In the genomic region with DNA sequence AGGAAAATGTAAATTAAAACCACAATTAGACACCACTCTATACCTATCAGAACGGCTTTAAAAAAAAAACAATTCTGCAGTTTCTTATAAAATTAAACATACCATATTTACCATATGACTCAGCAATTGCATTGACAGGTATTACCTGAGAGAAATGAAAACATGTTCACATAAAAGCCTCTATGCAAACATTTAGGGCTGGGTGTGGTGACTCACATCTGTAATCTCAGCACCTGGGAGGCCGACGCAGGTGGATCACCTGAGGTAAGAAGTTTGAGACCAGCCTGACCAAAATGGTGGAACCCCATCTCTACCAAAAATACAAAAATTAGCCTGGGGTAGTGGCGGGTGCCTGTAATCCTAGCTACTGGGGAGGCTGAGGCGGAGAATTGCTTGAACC, we compare ENCODE assay signal across 12 cellular contexts. TPM values are rescaled to one million over a fixed set of nuclear protein-coding genes. Genes with fewer than 3 reads are reported as not detected.
"Had no signal": no experiment of that assay in that cellular context is flagged by ENCODE, and none has a peak within 500 bp of the region (broad histone marks: within the 10 kb centered on the region; RNA-seq: fewer than 3 reads in every experiment).

No MANE protein-coding gene starts in this region.

- H3K27ac ChIP-seq: lower lobe of right lung, parathyroid adenoma, skin epidermis, stomach, thoracic aorta had no signal

- H3K36me3 Mint-ChIP-seq: naive thymus-derived CD4-positive, alpha-beta T cell had no signal

- H3K9ac ChIP-seq: parathyroid adenoma had no signal

- DNase-seq: activated CD4-positive, alpha-beta T cell treated with anti-CD3 and anti-CD28 coated beads, Interleukin-2, amount 10 ng/mL, durations not matched to agents 24 days and 14 days; activated naive CD4-positive, alpha-beta T cell; aorta; lower lobe of right lung; naive thymus-derived CD4-positive, alpha-beta T cell; retina; stomach had no signal

- H3K4me1 ChIP-seq: lower lobe of right lung had no signal

- H3K36me3 ChIP-seq: lower lobe of right lung, stomach, thoracic aorta had no signal

- H3K4me1 Mint-ChIP-seq: activated CD4-positive, alpha-beta T cell treated with anti-CD3 and anti-CD28 coated beads, Interleukin-2, amount 10 ng/mL, durations not matched to agents 24 days and 14 days; naive thymus-derived CD4-positive, alpha-beta T cell had no signal

- H3K9me3 Mint-ChIP-seq: activated CD4-positive, alpha-beta T cell treated with anti-CD3 and anti-CD28 coated beads, Interleukin-2, amount 10 ng/mL, durations not matched to agents 24 days and 14 days; activated T-helper 1 cell treated with anti-CD3 and anti-CD28 coated beads, Interleukin-12 subunit alpha, Interleukin-12 subunit beta, Interleukin-2, Interleukin-4 antibody, amounts not matched to agents 30 ng/mL and 10 ng/mL and 1 ng/mL, durations not matched to agents 14 hours and 24 hours and 36 hours; naive thymus-derived CD4-positive, alpha-beta T cell had no signal

- H3K4me3 ChIP-seq: lower lobe of right lung, skin epidermis, stomach, thoracic aorta had no signal

- H3K27ac Mint-ChIP-seq: activated CD4-positive, alpha-beta T cell treated with anti-CD3 and anti-CD28 coated beads, Interleukin-2, amount 10 ng/mL, durations not matched to agents 24 days and 14 days; activated T-helper 1 cell treated with anti-CD3 and anti-CD28 coated beads, Interleukin-12 subunit alpha, Interleukin-12 subunit beta, Interleukin-2, Interleukin-4 antibody, amounts not matched to agents 30 ng/mL and 10 ng/mL and 1 ng/mL, durations not matched to agents 14 hours and 24 hours and 36 hours; naive thymus-derived CD4-positive, alpha-beta T cell had no signal

- H3K9me3 ChIP-seq: lower lobe of right lung, stomach, thoracic aorta had no signal

- H3K4me3 Mint-ChIP-seq: activated CD4-positive, alpha-beta T cell treated with anti-CD3 and anti-CD28 coated beads, Interleukin-2, amount 10 ng/mL, durations not matched to agents 24 days and 14 days; activated T-helper 1 cell treated with anti-CD3 and anti-CD28 coated beads, Interleukin-12 subunit alpha, Interleukin-12 subunit beta, Interleukin-2, Interleukin-4 antibody, amounts not matched to agents 30 ng/mL and 10 ng/mL and 1 ng/mL, durations not matched to agents 14 hours and 24 hours and 36 hours; naive thymus-derived CD4-positive, alpha-beta T cell had no signal

- H2AFZ ChIP-seq: parathyroid adenoma had no signal

RNA-seq across cellular contexts. Expression of a gene that starts 41.1 kb away (rescaled TPM):
- total RNA-seq: activated CD4-positive, alpha-beta T cell treated with anti-CD3 and anti-CD28 coated beads, Interleukin-2, amount 10 ng/mL, durations not matched to agents 24 days and 14 days; activated T-helper 1 cell treated with anti-CD3 and anti-CD28 coated beads, Interleukin-12 subunit alpha, Interleukin-12 subunit beta, Interleukin-2, Interleukin-4 antibody, amounts not matched to agents 30 ng/mL and 10 ng/mL and 1 ng/mL, durations not matched to agents 14 hours and 24 hours and 36 hours; fibroblast of lung had no signal
- polyA plus RNA-seq: fibroblast of lung; naive thymus-derived CD4-positive, alpha-beta T cell had no signal
